ENCODE assay signal across 35 cellular contexts in the genomic region with DNA sequence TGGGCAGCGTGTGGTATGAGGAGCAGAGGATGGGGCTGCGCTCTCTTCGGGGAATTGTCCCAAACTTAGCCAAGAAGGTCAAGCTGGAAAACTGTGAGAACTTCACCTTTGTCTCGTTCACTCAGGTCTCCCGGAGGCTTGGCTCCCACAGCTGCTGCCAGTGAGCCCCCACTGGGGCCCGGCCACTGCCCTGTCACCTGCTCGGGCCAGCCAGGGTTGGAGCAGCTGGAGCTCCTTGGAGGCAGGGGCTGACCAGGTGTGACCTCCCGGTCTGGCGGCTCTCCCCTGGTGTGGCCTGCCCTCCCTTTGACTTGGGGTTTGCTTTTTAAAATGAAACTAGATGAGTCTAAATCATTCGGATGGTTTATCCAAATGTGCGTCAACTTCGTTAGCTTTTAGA.
"Had no signal": no experiment of that assay in that cellular context is flagged by ENCODE, and none has a peak within 500 bp of the region (broad histone marks: within the 10 kb centered on the region; RNA-seq: fewer than 3 reads in every experiment).

No MANE protein-coding gene starts in this region.

- H3K4me1 Mint-ChIP-seq: activated naive CD4-positive, alpha-beta T cell treated with anti-CD3 and anti-CD28 coated beads, Interleukin-2, amount 10 ng/mL, durations not matched to agents 7 days and 5 days; activated naive CD4-positive, alpha-beta T cell treated with anti-CD3 and anti-CD28 coated beads, Interleukin-2, amount 50 U/mL, for 24 hours; activated naive CD8-positive, alpha-beta T cell treated with anti-CD3 and anti-CD28 coated beads for 36 hours; activated naive CD8-positive, alpha-beta T cell treated with anti-CD3 and anti-CD28 coated beads, Interleukin-2, amount 10 ng/mL, durations not matched to agents 7 days and 5 days; activated naive CD8-positive, alpha-beta T cell treated with anti-CD3 and anti-CD28 coated beads, Interleukin-2, amount 50 U/mL, for 24 hours; activated T-helper 17 cell treated with anti-CD3 and anti-CD28 coated beads, Interleukin-2, amount 50 U/mL, for 72 hours; brain; central memory CD8-positive, alpha-beta T cell had no signal

- ATAC-seq: activated naive CD4-positive, alpha-beta T cell treated with anti-CD3 and anti-CD28 coated beads, Interleukin-2, amount 50 U/mL, for 72 hours; activated naive CD8-positive, alpha-beta T cell treated with anti-CD3 and anti-CD28 coated beads, Interleukin-2, amount 50 U/mL, for 24 hours; activated T-cell treated with anti-CD3 and anti-CD28 coated beads, Interleukin-2, amount 50 U/mL, for 4 hours; activated T-cell treated with anti-CD3 and anti-CD28 coated beads, Interleukin-2, amount 50 U/mL, for 72 hours; activated T-helper 17 cell treated with anti-CD3 and anti-CD28 coated beads, Interleukin-2, amount 50 U/mL, for 72 hours; body of pancreas had no signal

- H3K36me3 Mint-ChIP-seq: activated naive CD4-positive, alpha-beta T cell treated with anti-CD3 and anti-CD28 coated beads, Interleukin-2, amount 10 ng/mL, durations not matched to agents 7 days and 5 days had no signal

- H3K4me3 Mint-ChIP-seq: activated naive CD4-positive, alpha-beta T cell treated with anti-CD3 and anti-CD28 coated beads for 36 hours; activated naive CD4-positive, alpha-beta T cell treated with anti-CD3 and anti-CD28 coated beads, Interleukin-2, amount 10 ng/mL, durations not matched to agents 7 days and 5 days; activated naive CD4-positive, alpha-beta T cell treated with anti-CD3 and anti-CD28 coated beads, Interleukin-2, amount 50 U/mL, for 24 hours; activated naive CD8-positive, alpha-beta T cell; activated naive CD8-positive, alpha-beta T cell treated with anti-CD3 and anti-CD28 coated beads for 36 hours; activated naive CD8-positive, alpha-beta T cell treated with anti-CD3 and anti-CD28 coated beads, Interleukin-2, amount 10 ng/mL, durations not matched to agents 7 days and 5 days; activated naive CD8-positive, alpha-beta T cell treated with anti-CD3 and anti-CD28 coated beads, Interleukin-2, amount 50 U/mL, for 24 hours; activated T-cell treated with anti-CD3 and anti-CD28 coated beads, Interleukin-2, amount 50 U/mL, for 24 hours; activated T-cell treated with anti-CD3 and anti-CD28 coated beads, Interleukin-2, amount 50 U/mL, for 4 hours; activated T-cell treated with anti-CD3 and anti-CD28 coated beads, Interleukin-2, amount 50 U/mL, for 72 hours; activated T-helper 1 cell treated with anti-CD3 and anti-CD28 coated beads, Interleukin-12 subunit alpha, Interleukin-12 subunit beta, Interleukin-2, Interleukin-4 antibody, amounts not matched to agents 30 ng/mL and 10 ng/mL and 1 ng/mL, durations not matched to agents 14 hours and 24 hours and 36 hours; activated T-helper 17 cell treated with anti-CD3 and anti-CD28 coated beads, Interleukin-2, amount 50 U/mL, for 72 hours; brain; central memory CD8-positive, alpha-beta T cell had no signal

- H3K9me3 Mint-ChIP-seq: activated naive CD4-positive, alpha-beta T cell treated with anti-CD3 and anti-CD28 coated beads for 36 hours; activated naive CD4-positive, alpha-beta T cell treated with anti-CD3 and anti-CD28 coated beads, Interleukin-2, amount 10 ng/mL, durations not matched to agents 7 days and 5 days; activated naive CD4-positive, alpha-beta T cell treated with anti-CD3 and anti-CD28 coated beads, Interleukin-2, amount 50 U/mL, for 24 hours; activated naive CD4-positive, alpha-beta T cell treated with anti-CD3 and anti-CD28 coated beads, Interleukin-2, amount 50 U/mL, for 72 hours; activated naive CD8-positive, alpha-beta T cell treated with anti-CD3 and anti-CD28 coated beads for 36 hours; activated naive CD8-positive, alpha-beta T cell treated with anti-CD3 and anti-CD28 coated beads, Interleukin-2, amount 10 ng/mL, durations not matched to agents 7 days and 5 days; activated naive CD8-positive, alpha-beta T cell treated with anti-CD3 and anti-CD28 coated beads, Interleukin-2, amount 50 U/mL, for 24 hours; activated T-cell treated with anti-CD3 and anti-CD28 coated beads, Interleukin-2, amount 50 U/mL, for 24 hours; activated T-cell treated with anti-CD3 and anti-CD28 coated beads, Interleukin-2, amount 50 U/mL, for 4 hours; activated T-cell treated with anti-CD3 and anti-CD28 coated beads, Interleukin-2, amount 50 U/mL, for 72 hours; activated T-helper 1 cell treated with anti-CD3 and anti-CD28 coated beads, Interleukin-12 subunit alpha, Interleukin-12 subunit beta, Interleukin-2, Interleukin-4 antibody, amounts not matched to agents 30 ng/mL and 10 ng/mL and 1 ng/mL, durations not matched to agents 14 hours and 24 hours and 36 hours; activated T-helper 17 cell treated with anti-CD3 and anti-CD28 coated beads, Interleukin-2, amount 50 U/mL, for 72 hours; activated T-helper 2 cell treated with anti-CD3 and anti-CD28 coated beads, Interferon-gamma antibody, Interleukin-2, Interleukin-4, amounts not matched to agents 10 μg/mL and 5 μg/mL and 100 μg/mL, durations not matched to agents 14 hours and 24 hours and 36 hours; brain; central memory CD8-positive, alpha-beta T cell had no signal

- H3K27ac Mint-ChIP-seq: activated naive CD4-positive, alpha-beta T cell treated with anti-CD3 and anti-CD28 coated beads for 36 hours; activated naive CD4-positive, alpha-beta T cell treated with anti-CD3 and anti-CD28 coated beads, Interleukin-2, amount 10 ng/mL, durations not matched to agents 7 days and 5 days; activated naive CD4-positive, alpha-beta T cell treated with anti-CD3 and anti-CD28 coated beads, Interleukin-2, amount 50 U/mL, for 24 hours; activated naive CD8-positive, alpha-beta T cell; activated naive CD8-positive, alpha-beta T cell treated with anti-CD3 and anti-CD28 coated beads for 36 hours; activated naive CD8-positive, alpha-beta T cell treated with anti-CD3 and anti-CD28 coated beads, Interleukin-2, amount 10 ng/mL, durations not matched to agents 7 days and 5 days; activated naive CD8-positive, alpha-beta T cell treated with anti-CD3 and anti-CD28 coated beads, Interleukin-2, amount 50 U/mL, for 24 hours; activated T-cell treated with anti-CD3 and anti-CD28 coated beads, Interleukin-2, amount 50 U/mL, for 24 hours; activated T-cell treated with anti-CD3 and anti-CD28 coated beads, Interleukin-2, amount 50 U/mL, for 72 hours; activated T-helper 1 cell treated with anti-CD3 and anti-CD28 coated beads, Interleukin-12 subunit alpha, Interleukin-12 subunit beta, Interleukin-2, Interleukin-4 antibody, amounts not matched to agents 30 ng/mL and 10 ng/mL and 1 ng/mL, durations not matched to agents 14 hours and 24 hours and 36 hours; activated T-helper 17 cell treated with anti-CD3 and anti-CD28 coated beads, Interleukin-2, amount 50 U/mL, for 72 hours; activated T-helper 2 cell treated with anti-CD3 and anti-CD28 coated beads, Interferon-gamma antibody, Interleukin-2, Interleukin-4, amounts not matched to agents 10 μg/mL and 5 μg/mL and 100 μg/mL, durations not matched to agents 14 hours and 24 hours and 36 hours; brain had no signal

- H3K27me3 Mint-ChIP-seq: activated naive CD4-positive, alpha-beta T cell treated with anti-CD3 and anti-CD28 coated beads, Interleukin-2, amount 10 ng/mL, durations not matched to agents 7 days and 5 days; activated naive CD4-positive, alpha-beta T cell treated with anti-CD3 and anti-CD28 coated beads, Interleukin-2, amount 50 U/mL, for 24 hours; activated naive CD8-positive, alpha-beta T cell; activated naive CD8-positive, alpha-beta T cell treated with anti-CD3 and anti-CD28 coated beads for 36 hours; activated naive CD8-positive, alpha-beta T cell treated with anti-CD3 and anti-CD28 coated beads, Interleukin-2, amount 10 ng/mL, durations not matched to agents 7 days and 5 days; activated naive CD8-positive, alpha-beta T cell treated with anti-CD3 and anti-CD28 coated beads, Interleukin-2, amount 50 U/mL, for 24 hours; activated T-cell treated with anti-CD3 and anti-CD28 coated beads, Interleukin-2, amount 50 U/mL, for 24 hours; activated T-helper 17 cell treated with anti-CD3 and anti-CD28 coated beads, Interleukin-2, amount 50 U/mL, for 72 hours; brain; central memory CD8-positive, alpha-beta T cell had no signal

- DNase-seq: activated effector memory CD4-positive, alpha-beta T cell treated with anti-CD3 and anti-CD28 coated beads, Interleukin-2, amount 50 U/mL, for 16 hours; activated effector memory CD4-positive, alpha-beta T cell treated with Interleukin-2 at 50 U/mL for 16 hours; activated gamma-delta T cell; activated gamma-delta T cell treated with Interleukin-2 at 50 U/mL for 16 hours; activated naive CD4-positive, alpha-beta T cell; activated naive CD4-positive, alpha-beta T cell treated with anti-CD3 and anti-CD28 coated beads for 36 hours; activated naive CD4-positive, alpha-beta T cell treated with anti-CD3 and anti-CD28 coated beads, Interleukin-2, amount 10 ng/mL, durations not matched to agents 7 days and 5 days; activated naive CD4-positive, alpha-beta T cell treated with anti-CD3 and anti-CD28 coated beads, Interleukin-2, amount 50 U/mL, for 16 hours; activated naive CD4-positive, alpha-beta T cell treated with Interleukin-2 at 50 U/mL for 16 hours; activated naive CD8-positive, alpha-beta T cell treated with anti-CD3 and anti-CD28 coated beads for 36 hours; activated naive CD8-positive, alpha-beta T cell treated with anti-CD3 and anti-CD28 coated beads, Interleukin-2, amount 10 ng/mL, durations not matched to agents 7 days and 5 days; activated naive CD8-positive, alpha-beta T cell treated with anti-CD3 and anti-CD28 coated beads, Interleukin-2, amount 50 U/mL, for 24 hours; activated T-cell treated with anti-CD3 and anti-CD28 coated beads, Interleukin-2, amount 50 U/mL, for 1 hour; activated T-cell treated with anti-CD3 and anti-CD28 coated beads, Interleukin-2, amount 50 U/mL, for 24 hours; activated T-cell treated with anti-CD3 and anti-CD28 coated beads, Interleukin-2, amount 50 U/mL, for 4 hours; activated T-cell treated with anti-CD3 and anti-CD28 coated beads, Interleukin-2, amount 50 U/mL, for 48 hours; activated T-cell treated with anti-CD3 and anti-CD28 coated beads, Interleukin-2, amount 50 U/mL, for 72 hours; adrenal gland; amniotic stem cell; amygdala; anterior cingulate cortex; aorta; body of pancreas; brain microvascular endothelial cell; caudate nucleus; central memory CD4-positive, alpha-beta T cell; cerebellar nuclear complex had no signal
